10 cellular contexts compared by ENCODE assay signal in genomic region chr5:127958421-127959011, GRCh38.
DNase-seq lines count a peak whose midpoint lies in the region; ATAC-seq and TF ChIP-seq lines count a peak whose summit lies in the region.
"Had no signal": no experiment of that assay in that cellular context is flagged by ENCODE, and none has a peak within 500 bp of the region (broad histone marks: within the 10 kb centered on the region; RNA-seq: fewer than 3 reads in every experiment).

No MANE protein-coding gene starts in this region.

- H3K27me3 Mint-ChIP-seq in Calu3 (ENCODE audit: unreplicated experiment) (no peaks in the 10 kb centered on the region), WTC11 (ENCODE audit: low read depth) (peaks cover 6% of the 10 kb centered on the region), T-helper 17 cell (no peaks in the 10 kb centered on the region)

- ATAC-seq in WTC11 (peak; percentile 51; the same call in 1 of the 2 replicates), T-helper 17 cell (no peak)

- H3K9me3 ChIP-seq in muscle layer of duodenum (ENCODE audit: control insufficient read depth in 1 of 2, low read length in 2 of 2) = peaks cover 0 to 2% of the 10 kb centered on the region in 2 donors
- H3K9me3 ChIP-seq in T-helper 17 cell (ENCODE audit: control insufficient read depth, low read length, poor library complexity, severe bottlenecking) = no peaks in the 10 kb centered on the region

- CTCF ChIA-PET in Calu3 (lab: Charles Lee) = interaction anchor here (0.7 to 3.2 kb wide), 22 partner anchors 9 to 260 kb away, joined by 3 to 15 read pairs (median 6); no protein-coding TSS in a partner anchor
- CTCF ChIA-PET in WTC11 (lab: Charles Lee) = interaction anchor here (0.6 kb wide), 1 partner anchor 74 kb away, joined by 5 read pairs; no protein-coding TSS in a partner anchor

- peaks cover 30% of the 10 kb centered on the region for H3K36me3 Mint-ChIP-seq in Calu3 (ENCODE audit: insufficient read depth, unreplicated experiment)
- no peaks in the 10 kb centered on the region for H3K36me3 Mint-ChIP-seq in WTC11
- no peaks in the 10 kb centered on the region for H3K36me3 Mint-ChIP-seq in T-helper 17 cell (ENCODE audit: low read depth)

- H3K9me3 Mint-ChIP-seq in Calu3 (ENCODE audit: low read depth, unreplicated experiment) (peaks cover 3% of the 10 kb centered on the region), WTC11 (peaks cover 6% of the 10 kb centered on the region)
- H3K9me3 Mint-ChIP-seq: T-helper 2 cell treated with Interferon-gamma antibody and Interleukin-4, amounts not matched to agents 5 μg/mL and 100 μg/mL, for 36 hours had no signal

- no peaks in the 10 kb centered on the region for H3K36me3 ChIP-seq in muscle layer of duodenum (ENCODE audit: control insufficient read depth in 1 of 2, insufficient read depth in 2 of 2, low read length in 2 of 2)

- H3K27me3 ChIP-seq in muscle layer of duodenum (ENCODE audit: low read depth, low read length) = no peaks in the 10 kb centered on the region

- H3K27ac Mint-ChIP-seq in Calu3 (ENCODE audit: unreplicated experiment) = peak overlapping the region; percentile 98
- H3K27ac Mint-ChIP-seq in WTC11 = no peak overlapping the region; the same call in 1 of the 2 replicates
- no peak overlapping the region for H3K27ac Mint-ChIP-seq in T-helper 17 cell
- H3K27ac Mint-ChIP-seq: nephron progenitor cell; T-helper 2 cell treated with Interferon-gamma antibody and Interleukin-4, amounts not matched to agents 5 μg/mL and 100 μg/mL, for 36 hours had no signal

- intact Hi-C loops in Calu3 (cut with micrococcal nuclease; ENCODE audit: unreplicated experiment) = loop anchor here (1.0 to 2.0 kb wide), 9 partner anchors 15 to 202 kb away; no protein-coding TSS in a partner anchor

- peaks cover 18 to 37% of the 10 kb centered on the region in 2 donors for H3K4me1 ChIP-seq in muscle layer of duodenum (ENCODE audit: control insufficient read depth in 1 of 2, insufficient read depth in 2 of 2, low read length in 2 of 2)

- H3K4me3 Mint-ChIP-seq in Calu3 (ENCODE audit: low read depth, unreplicated experiment) (peak overlapping the region; percentile 5), WTC11 (no peak overlapping the region), T-helper 17 cell (no peak overlapping the region)
- H3K4me3 Mint-ChIP-seq: nephron progenitor cell; T-helper 2 cell treated with Interferon-gamma antibody and Interleukin-4, amounts not matched to agents 5 μg/mL and 100 μg/mL, for 36 hours had no signal

- peak overlapping the region; percentile 12 for H3K27ac ChIP-seq in muscle layer of duodenum (ENCODE audit: low read length)

- POLR2A ChIA-PET in WTC11 (lab: Charles Lee) = no interaction called here

- DNase-seq in Calu3 (peak; percentile 70), LoVo (ENCODE audit: low spot score) (peak; percentile 80), WTC11 (ENCODE audit: low spot score) (no peak), T-helper 17 cell (no peak), occipital lobe (lab: John Stamatoyannopoulos, UW) (no peak)
- no peak for DNase-seq in stimulated activated CD4-positive, alpha-beta T cell treated with anti-CD3 and anti-CD28 coated beads, Interleukin-12 subunit alpha, Interleukin-12 subunit beta, amount 100 ng/mL, for 4 hours
- DNase-seq: effector memory CD4-positive, alpha-beta T cell; nephron progenitor cell had no signal

- H3K4me1 Mint-ChIP-seq in Calu3 (ENCODE audit: low read depth, unreplicated experiment) (peaks cover 60% of the 10 kb centered on the region), WTC11 (peaks cover 33% of the 10 kb centered on the region), T-helper 17 cell (peaks cover 12% of the 10 kb centered on the region)

- TF ChIP-seq CTCF in Calu3 (IDR thresholded peaks at IDR 0.05; ENCODE audit: unreplicated experiment) (no peak), WTC11 (IDR thresholded peaks at IDR 0.05) (no peak)

- no peak overlapping the region for H3K4me3 ChIP-seq in muscle layer of duodenum (ENCODE audit: low read depth in 1 of 2, low read length in 2 of 2)

- no TSS peak for BruUV-seq in Calu3 (replicated peaks; lab: Mats Ljungman, UMichigan)

TF ChIP-seq in WTC11, 78 proteins besides CTCF, POLR2A, EP300 and RAD21 (continues in another document):
- TF ChIP-seq JAZF1 (CRISPR knock-in tag; IDR thresholded peaks at IDR 0.05) (no peak), GRHL2 (CRISPR knock-in tag; IDR thresholded peaks at IDR 0.05; ENCODE audit: insufficient replicate concordance, severe bottlenecking) (no peak), ZNF121 (CRISPR knock-in tag; IDR thresholded peaks at IDR 0.05) (no peak), RELA (CRISPR knock-in tag; IDR thresholded peaks at IDR 0.05; ENCODE audit: borderline replicate concordance) (no peak), OVOL2 (CRISPR knock-in tag; IDR thresholded peaks at IDR 0.05; ENCODE audit: borderline replicate concordance) (no peak), ERG (CRISPR knock-in tag; IDR thresholded peaks at IDR 0.05) (no peak), TEAD1 (CRISPR knock-in tag; IDR thresholded peaks at IDR 0.05) (no peak)
- TF ChIP-seq, protein P1, sequence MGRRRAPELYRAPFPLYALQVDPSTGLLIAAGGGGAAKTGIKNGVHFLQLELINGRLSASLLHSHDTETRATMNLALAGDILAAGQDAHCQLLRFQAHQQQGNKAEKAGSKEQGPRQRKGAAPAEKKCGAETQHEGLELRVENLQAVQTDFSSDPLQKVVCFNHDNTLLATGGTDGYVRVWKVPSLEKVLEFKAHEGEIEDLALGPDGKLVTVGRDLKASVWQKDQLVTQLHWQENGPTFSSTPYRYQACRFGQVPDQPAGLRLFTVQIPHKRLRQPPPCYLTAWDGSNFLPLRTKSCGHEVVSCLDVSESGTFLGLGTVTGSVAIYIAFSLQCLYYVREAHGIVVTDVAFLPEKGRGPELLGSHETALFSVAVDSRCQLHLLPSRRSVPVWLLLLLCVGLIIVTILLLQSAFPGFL (CRISPR knock-in tag; IDR thresholded peaks at IDR 0.05; ENCODE audit: borderline replicate concordance) = no peak
- TF ChIP-seq, protein P2, sequence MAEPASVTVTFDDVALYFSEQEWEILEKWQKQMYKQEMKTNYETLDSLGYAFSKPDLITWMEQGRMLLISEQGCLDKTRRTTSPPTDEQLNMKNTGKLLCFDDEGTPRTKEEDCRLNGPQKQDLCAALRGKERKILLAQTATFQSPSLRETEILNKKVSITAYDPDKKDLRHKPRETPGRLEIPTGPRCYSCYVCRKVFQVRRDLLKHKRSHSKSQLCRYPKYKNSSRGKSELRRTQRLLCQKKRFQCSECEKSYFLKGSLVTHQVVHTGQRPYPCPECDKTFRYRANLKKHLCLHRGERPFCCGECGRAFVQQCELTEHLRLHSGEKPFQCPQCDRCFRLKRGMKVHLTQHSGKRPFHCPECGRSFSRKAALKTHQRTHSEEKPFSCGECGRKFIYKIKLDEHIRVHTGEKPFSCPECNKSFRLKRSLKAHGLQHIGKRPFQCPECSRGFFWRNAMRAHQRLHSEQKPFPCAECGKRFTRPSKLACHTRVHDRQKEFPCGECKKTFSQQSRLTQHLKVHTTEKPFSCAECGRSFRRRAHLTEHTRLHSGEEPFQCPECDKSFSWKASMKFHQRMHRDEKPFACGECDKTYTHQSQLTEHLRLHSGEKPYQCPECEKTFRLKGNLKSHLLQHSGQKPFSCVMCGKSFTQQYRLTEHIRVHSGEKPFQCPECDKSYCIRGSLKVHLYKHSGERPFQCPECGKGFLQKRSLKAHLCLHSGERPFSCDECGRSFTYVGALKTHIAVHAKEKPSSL (CRISPR knock-in tag; conservative IDR thresholded peaks at IDR 0.05) = no peak
- TF ChIP-seq, protein P3, sequence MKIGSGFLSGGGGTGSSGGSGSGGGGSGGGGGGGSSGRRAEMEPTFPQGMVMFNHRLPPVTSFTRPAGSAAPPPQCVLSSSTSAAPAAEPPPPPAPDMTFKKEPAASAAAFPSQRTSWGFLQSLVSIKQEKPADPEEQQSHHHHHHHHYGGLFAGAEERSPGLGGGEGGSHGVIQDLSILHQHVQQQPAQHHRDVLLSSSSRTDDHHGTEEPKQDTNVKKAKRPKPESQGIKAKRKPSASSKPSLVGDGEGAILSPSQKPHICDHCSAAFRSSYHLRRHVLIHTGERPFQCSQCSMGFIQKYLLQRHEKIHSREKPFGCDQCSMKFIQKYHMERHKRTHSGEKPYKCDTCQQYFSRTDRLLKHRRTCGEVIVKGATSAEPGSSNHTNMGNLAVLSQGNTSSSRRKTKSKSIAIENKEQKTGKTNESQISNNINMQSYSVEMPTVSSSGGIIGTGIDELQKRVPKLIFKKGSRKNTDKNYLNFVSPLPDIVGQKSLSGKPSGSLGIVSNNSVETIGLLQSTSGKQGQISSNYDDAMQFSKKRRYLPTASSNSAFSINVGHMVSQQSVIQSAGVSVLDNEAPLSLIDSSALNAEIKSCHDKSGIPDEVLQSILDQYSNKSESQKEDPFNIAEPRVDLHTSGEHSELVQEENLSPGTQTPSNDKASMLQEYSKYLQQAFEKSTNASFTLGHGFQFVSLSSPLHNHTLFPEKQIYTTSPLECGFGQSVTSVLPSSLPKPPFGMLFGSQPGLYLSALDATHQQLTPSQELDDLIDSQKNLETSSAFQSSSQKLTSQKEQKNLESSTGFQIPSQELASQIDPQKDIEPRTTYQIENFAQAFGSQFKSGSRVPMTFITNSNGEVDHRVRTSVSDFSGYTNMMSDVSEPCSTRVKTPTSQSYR (CRISPR knock-in tag; IDR thresholded peaks at IDR 0.05) = no peak

Comparison
In these comparisons a context has a peak if more than half of its experiments do, and no peak if none do; other contexts are left out.
1. DNase-seq: peak in Calu3 (single experiment) and LoVo (single experiment); none in WTC11 (single experiment), T-helper 17 cell (0 of 3), stimulated activated CD4-positive, alpha-beta T cell treated with anti-CD3 and anti-CD28 coated beads, Interleukin-12 subunit alpha, Interleukin-12 subunit beta, amount 100 ng/mL, for 4 hours (single experiment) and occipital lobe (single experiment).